Comparison of ENCODE assay signal across 8 cellular contexts in the genomic region with DNA sequence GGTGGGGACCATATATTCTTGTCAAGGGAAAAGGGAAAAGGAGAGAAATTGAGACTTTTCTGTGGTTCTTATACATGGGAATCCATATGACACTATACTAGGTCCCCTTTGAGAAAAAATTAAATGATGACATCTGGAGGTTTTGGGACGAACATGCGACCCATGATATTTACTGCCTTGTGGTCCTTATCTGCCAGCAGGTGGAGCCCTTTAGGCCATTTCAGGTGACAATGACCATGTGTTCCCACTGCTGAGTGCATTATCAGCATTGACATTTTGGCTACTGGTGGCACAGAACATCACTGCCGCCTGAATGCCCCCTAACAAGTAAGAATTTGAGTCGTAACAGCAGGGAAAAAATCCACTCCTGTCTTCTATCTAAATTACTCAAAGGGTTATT.
A peak's percentile ranks its signal among the peaks of the same experiment; 100 is the strongest.
DNase-seq lines count a peak whose midpoint lies in the region; ATAC-seq and TF ChIP-seq lines count a peak whose summit lies in the region.

No MANE protein-coding gene starts in this region.

- no peaks in the 10 kb centered on the region for H4K20me1 ChIP-seq in SK-N-SH (ENCODE audit: insufficient read depth)

- CTCF ChIA-PET in SK-N-SH (lab: Yijun Ruan, JAX), result no interaction called here

- no peak overlapping the region for H3K4me2 ChIP-seq in SK-N-SH

- peak; percentile 22 for DNase-seq in A172 (ENCODE audit: low spot score)
- peak; percentile 2 for DNase-seq in SK-N-SH
- DNase-seq in left kidney (ENCODE audit: low read depth, low spot score), result peak; percentile 49
- no peak for DNase-seq in heart right ventricle

- peak; percentile 63 for TF ChIP-seq CTCF in SK-N-SH (IDR thresholded peaks at IDR 0.05)
- peak in 3 of 9 donors; percentile 17 to 28 (median 24) for TF ChIP-seq CTCF in heart right ventricle (IDR thresholded peaks at IDR 0.05)

- ATAC-seq in GM18517 (IDR thresholded peaks at IDR 0.05; ENCODE audit: unreplicated experiment), result peak; percentile 76
- ATAC-seq in HG03457 (IDR thresholded peaks at IDR 0.05; ENCODE audit: unreplicated experiment), result peak; percentile 67
- ATAC-seq in heart right ventricle, result no peak
- no peak for ATAC-seq in GM21423 (IDR thresholded peaks at IDR 0.05; ENCODE audit: unreplicated experiment)
- ATAC-seq in GM19467 (IDR thresholded peaks at IDR 0.05; ENCODE audit: unreplicated experiment), result no peak

- H3K4me3 ChIP-seq in SK-N-SH (ENCODE audit: low read depth in 2 of 2, low read length in 1 of 2) (no peak overlapping the region), heart right ventricle (no peak overlapping the region)

- no peaks in the 10 kb centered on the region for H3K9me3 ChIP-seq in SK-N-SH
- peaks cover 0 to 2% (median 0%) of the 10 kb centered on the region in 11 donors for H3K9me3 ChIP-seq in heart right ventricle

- H3K27me3 ChIP-seq in SK-N-SH (ENCODE audit: insufficient read depth) (no peaks in the 10 kb centered on the region), heart right ventricle (no peaks in the 10 kb centered on the region)

- no peak overlapping the region for H3K9ac ChIP-seq in SK-N-SH

- peak; percentile 44 for TF ChIP-seq RAD21 in SK-N-SH (IDR thresholded peaks at IDR 0.05; ENCODE audit: low read length)

- TF ChIP-seq EP300 in SK-N-SH (IDR thresholded peaks at IDR 0.05; ENCODE audit: borderline replicate concordance in 1 of 2, low read depth in 1 of 2, low read length in 1 of 2), result no peak

- intact Hi-C loops in heart right ventricle (cut with DNase I), result no loop called here

- H3K9me2 ChIP-seq in SK-N-SH, result no peaks in the 10 kb centered on the region

- 45% methylated on average over 4 of the region's 4 CpGs for WGBS in SK-N-SH (ENCODE audit: low lambda C conversion rate)
- WGBS in heart right ventricle, 2 donors, result 31 to 53% methylated on average over 4 of the region's 4 CpGs

- H3K4me1 ChIP-seq in SK-N-SH (ENCODE audit: control insufficient read depth in 1 of 2, insufficient read depth in 2 of 2, low read depth in 1 of 2, low read length in 1 of 2) (no peaks in the 10 kb centered on the region), heart right ventricle (no peaks in the 10 kb centered on the region)

- POLR2A ChIA-PET in SK-N-SH (lab: Yijun Ruan, JAX), result no interaction called here

- H3K36me3 ChIP-seq in SK-N-SH (replicated peaks in 1 of 2; ENCODE audit: control insufficient read depth in 1 of 2, insufficient read depth in 2 of 2, low read length in 1 of 2) (no peaks in the 10 kb centered on the region), heart right ventricle (no peaks in the 10 kb centered on the region)

- H3K27ac ChIP-seq in SK-N-SH (ENCODE audit: low read depth in 2 of 2, low read length in 1 of 2), result no peak overlapping the region
- H3K27ac ChIP-seq in heart right ventricle, result no peak overlapping the region

- no peaks in the 10 kb centered on the region for H3F3A ChIP-seq in SK-N-SH (replicated peaks; ENCODE audit: insufficient read depth)

- H3K79me2 ChIP-seq in SK-N-SH (ENCODE audit: insufficient read depth), result no peaks in the 10 kb centered on the region

- no peak overlapping the region for H2AFZ ChIP-seq in SK-N-SH (ENCODE audit: low read depth)

TF ChIP-seq in SK-N-SH, 30 proteins besides CTCF, POLR2A, EP300 and RAD21:
- TF ChIP-seq, protein P1, sequence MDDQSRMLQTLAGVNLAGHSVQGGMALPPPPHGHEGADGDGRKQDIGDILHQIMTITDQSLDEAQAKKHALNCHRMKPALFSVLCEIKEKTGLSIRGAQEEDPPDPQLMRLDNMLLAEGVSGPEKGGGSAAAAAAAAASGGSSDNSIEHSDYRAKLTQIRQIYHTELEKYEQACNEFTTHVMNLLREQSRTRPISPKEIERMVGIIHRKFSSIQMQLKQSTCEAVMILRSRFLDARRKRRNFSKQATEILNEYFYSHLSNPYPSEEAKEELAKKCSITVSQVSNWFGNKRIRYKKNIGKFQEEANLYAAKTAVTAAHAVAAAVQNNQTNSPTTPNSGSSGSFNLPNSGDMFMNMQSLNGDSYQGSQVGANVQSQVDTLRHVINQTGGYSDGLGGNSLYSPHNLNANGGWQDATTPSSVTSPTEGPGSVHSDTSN (IDR thresholded peaks at IDR 0.05), result no peak
- no peak for TF ChIP-seq TEAD4 (IDR thresholded peaks at IDR 0.05; ENCODE audit: borderline replicate concordance, insufficient read depth)
- TF ChIP-seq RXRA (IDR thresholded peaks at IDR 0.05; ENCODE audit: borderline replicate concordance, low read depth), result no peak
- TF ChIP-seq EZH2phosphoT487 (IDR thresholded peaks at IDR 0.05; ENCODE audit: borderline replicate concordance, low read depth), result no peak
- peak; percentile 38 for TF ChIP-seq SMC3 (IDR thresholded peaks at IDR 0.05; ENCODE audit: low read depth, low read length)
- no peak for TF ChIP-seq FOXJ3 (CRISPR knock-in tag; IDR thresholded peaks at IDR 0.05)

Comparison
In these comparisons a context has a peak if more than half of its experiments do, and no peak if none do; other contexts are left out.
1. DNase-seq: peak in A172 (single experiment), SK-N-SH (single experiment) and left kidney (single experiment); none in heart right ventricle (0 of 2).
2. ATAC-seq: peak in GM18517 (single experiment) and HG03457 (single experiment); none in heart right ventricle (0 of 8), GM21423 (single experiment) and GM19467 (single experiment).